ENCODE assay signal across 1 cellular context in the genomic region with DNA sequence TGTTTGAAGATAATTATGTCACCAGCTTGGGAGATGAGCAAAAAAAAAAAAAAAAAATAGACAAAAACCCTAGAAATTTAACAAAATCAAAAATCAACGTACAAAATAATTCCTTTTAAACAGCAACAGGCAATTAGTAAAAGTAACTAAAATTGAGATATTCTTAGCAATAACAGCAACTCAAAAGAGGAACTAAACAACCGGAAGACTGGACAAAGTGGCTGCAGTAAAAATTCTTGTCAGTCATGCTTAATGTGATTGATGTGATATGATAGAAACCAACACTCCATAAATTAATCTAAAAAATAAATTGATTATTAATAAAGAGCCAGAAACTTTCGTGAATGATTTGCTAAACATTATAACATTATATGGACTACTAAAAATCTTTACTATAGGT.
TF ChIP-seq lines count a peak whose summit lies in the region.

No MANE protein-coding gene starts in this region.

TF ChIP-seq in GM12878, 131 proteins besides CTCF, POLR2A, EP300 and RAD21 (continued from another document):
- TF ChIP-seq, protein P1, sequence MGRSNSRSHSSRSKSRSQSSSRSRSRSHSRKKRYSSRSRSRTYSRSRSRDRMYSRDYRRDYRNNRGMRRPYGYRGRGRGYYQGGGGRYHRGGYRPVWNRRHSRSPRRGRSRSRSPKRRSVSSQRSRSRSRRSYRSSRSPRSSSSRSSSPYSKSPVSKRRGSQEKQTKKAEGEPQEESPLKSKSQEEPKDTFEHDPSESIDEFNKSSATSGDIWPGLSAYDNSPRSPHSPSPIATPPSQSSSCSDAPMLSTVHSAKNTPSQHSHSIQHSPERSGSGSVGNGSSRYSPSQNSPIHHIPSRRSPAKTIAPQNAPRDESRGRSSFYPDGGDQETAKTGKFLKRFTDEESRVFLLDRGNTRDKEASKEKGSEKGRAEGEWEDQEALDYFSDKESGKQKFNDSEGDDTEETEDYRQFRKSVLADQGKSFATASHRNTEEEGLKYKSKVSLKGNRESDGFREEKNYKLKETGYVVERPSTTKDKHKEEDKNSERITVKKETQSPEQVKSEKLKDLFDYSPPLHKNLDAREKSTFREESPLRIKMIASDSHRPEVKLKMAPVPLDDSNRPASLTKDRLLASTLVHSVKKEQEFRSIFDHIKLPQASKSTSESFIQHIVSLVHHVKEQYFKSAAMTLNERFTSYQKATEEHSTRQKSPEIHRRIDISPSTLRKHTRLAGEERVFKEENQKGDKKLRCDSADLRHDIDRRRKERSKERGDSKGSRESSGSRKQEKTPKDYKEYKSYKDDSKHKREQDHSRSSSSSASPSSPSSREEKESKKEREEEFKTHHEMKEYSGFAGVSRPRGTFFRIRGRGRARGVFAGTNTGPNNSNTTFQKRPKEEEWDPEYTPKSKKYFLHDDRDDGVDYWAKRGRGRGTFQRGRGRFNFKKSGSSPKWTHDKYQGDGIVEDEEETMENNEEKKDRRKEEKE (IDR thresholded peaks at IDR 0.05): no peak
